In genomic region chr3:183085634-183086390, GRCh38 we compare ENCODE assay signal across 9 cellular contexts. TPM values are rescaled to one million over a fixed set of nuclear protein-coding genes. Genes with fewer than 3 reads are reported as not detected.
A peak's percentile ranks its signal among the peaks of the same experiment; 100 is the strongest.
DNase-seq lines count a peak whose midpoint lies in the region; ATAC-seq and TF ChIP-seq lines count a peak whose summit lies in the region.
"Had no signal": no experiment of that assay in that cellular context is flagged by ENCODE, and none has a peak within 500 bp of the region (broad histone marks: within the 10 kb centered on the region; RNA-seq: fewer than 3 reads in every experiment).

No MANE protein-coding gene starts in this region.

- H3K27ac Mint-ChIP-seq in type B pancreatic cell: no peak overlapping the region
- H3K27ac Mint-ChIP-seq: T-helper 1 cell treated with Interleukin-12 subunit alpha and Interleukin-12 subunit beta and Interleukin-4 antibody, amounts not matched to agents 30 μg/mL and 1 μg/mL, for 36 hours had no signal

- H3K27me3 Mint-ChIP-seq in type B pancreatic cell: no peaks in the 10 kb centered on the region

- H3K36me3 ChIP-seq in heart right ventricle (peaks cover 0 to 96% (median 30%) of the 10 kb centered on the region in 9 donors), esophagus squamous epithelium (peaks cover 0 to 97% (median 14%) of the 10 kb centered on the region in 3 donors)

- H3K27ac ChIP-seq in heart right ventricle (no peak overlapping the region), esophagus squamous epithelium (no peak overlapping the region), RWPE1 (no peak overlapping the region)

- TF ChIP-seq POLR2A in esophagus squamous epithelium (IDR thresholded peaks at IDR 0.05): no peak

- intact Hi-C loops in heart right ventricle (cut with DNase I) (loop anchor here in 1 of 10 donors (2.0 kb wide), 1 partner anchor 27 kb away; no protein-coding TSS in a partner anchor), Right ventricle myocardium superior (cut with DNase I) (no loop called here), esophagus squamous epithelium (cut with DNase I) (no loop called here)

- H3K4me1 ChIP-seq in heart right ventricle (no peaks in the 10 kb centered on the region), esophagus squamous epithelium (peaks cover 0 to 9% (median 0%) of the 10 kb centered on the region in 3 donors)

- DNase-seq in heart right ventricle (no peak), Right ventricle myocardium superior (no peak), NOMO-1 treated with DMSO at 0.1 percent for 48 hours (lab: John Stamatoyannopoulos, UW; ENCODE audit: unreplicated experiment) (peak; percentile 10), esophagus squamous epithelium (lab: John Stamatoyannopoulos, UW) (no peak), type B pancreatic cell (ENCODE audit: extremely low spot score, unreplicated experiment) (no peak), NCI-H1694 (lab: John Stamatoyannopoulos, UW) (no peak), RWPE1 (ENCODE audit: low spot score) (no peak), amygdala (lab: John Stamatoyannopoulos, UW) (no peak)

- H3K27me3 ChIP-seq in heart right ventricle: no peaks in the 10 kb centered on the region
- no peaks in the 10 kb centered on the region for H3K27me3 ChIP-seq in esophagus squamous epithelium

- H3K4me3 ChIP-seq in heart right ventricle: no peak overlapping the region
- no peak overlapping the region for H3K4me3 ChIP-seq in esophagus squamous epithelium

- WGBS in heart right ventricle, 2 donors: 85 to 87% methylated on average over 9 of the region's 9 CpGs
- WGBS in esophagus squamous epithelium, 2 donors: 83 to 90% methylated on average over 9 of the region's 9 CpGs

- POLR2A ChIA-PET in RWPE1 (lab: Yijun Ruan, JAX; ENCODE audit: low non-redundant PET): no interaction called here

- H3K9me3 Mint-ChIP-seq in type B pancreatic cell: no peaks in the 10 kb centered on the region
- H3K9me3 Mint-ChIP-seq: T-helper 1 cell treated with Interleukin-12 subunit alpha and Interleukin-12 subunit beta and Interleukin-4 antibody, amounts not matched to agents 30 μg/mL and 1 μg/mL, for 36 hours had no signal

- H3K4me3 Mint-ChIP-seq in type B pancreatic cell: no peak overlapping the region
- H3K4me3 Mint-ChIP-seq: T-helper 1 cell treated with Interleukin-12 subunit alpha and Interleukin-12 subunit beta and Interleukin-4 antibody, amounts not matched to agents 30 μg/mL and 1 μg/mL, for 36 hours had no signal

- H3K9me3 ChIP-seq in heart right ventricle: no peaks in the 10 kb centered on the region
- no peaks in the 10 kb centered on the region for H3K9me3 ChIP-seq in esophagus squamous epithelium

- no peaks in the 10 kb centered on the region for H3K4me1 Mint-ChIP-seq in type B pancreatic cell (ENCODE audit: unreplicated experiment)

- TF ChIP-seq CTCF in heart right ventricle (IDR thresholded peaks at IDR 0.05) (peak in 5 of 9 donors; percentile 22 to 53 (median 27)), esophagus squamous epithelium (IDR thresholded peaks at IDR 0.05) (peak in 4 of 6 experiments; percentile 9 to 35 (median 11)), type B pancreatic cell (conservative IDR thresholded peaks at IDR 0.05) (peak; percentile 68), RWPE1 (conservative IDR thresholded peaks at IDR 0.05; ENCODE audit: low read depth) (no peak)

- peaks cover 50% of the 10 kb centered on the region for H3K36me3 Mint-ChIP-seq in type B pancreatic cell

- CTCF ChIA-PET in RWPE1 (lab: Yijun Ruan, JAX): interaction anchor here (0.6 to 1.0 kb wide), 4 partner anchors 16 to 1142 kb away, joined by 3 to 13 read pairs (median 4); no protein-coding TSS in a partner anchor

- ATAC-seq in heart right ventricle (no peak), Right ventricle myocardium superior (ENCODE audit: poor library complexity) (no peak)

RNA-seq across cellular contexts. Expression of gene MCCC1, which starts 13.5 kb away (rescaled TPM):
- total RNA-seq in heart right ventricle (10 to 100 TPM; 34.9 to 62.9 (median 52.2) TPM), Right ventricle myocardium superior (57.8 TPM), esophagus squamous epithelium (10 to 100 TPM; 21.9 to 50.0 (median 34.2) TPM), type B pancreatic cell (ENCODE audit: low replicate concordance) (40.9 and 58.1 TPM in 2 replicates)
- 10 to 100 TPM; 28.9 to 31.5 TPM for polyA plus RNA-seq in heart right ventricle
